ENCODE assay signal across 8 cellular contexts in genomic region chr2:183038341-183039300, GRCh38. TPM values are rescaled to one million over a fixed set of nuclear protein-coding genes. Genes with fewer than 3 reads are reported as not detected.
DNase-seq lines count a peak whose midpoint lies in the region; ATAC-seq and TF ChIP-seq lines count a peak whose summit lies in the region.

Gene NCKAP1, minus strand, starts transcription at chr2:183038457. Its CDS starts 358 bp downstream, at chr2:183038099.

- H3K56ac ChIP-seq in mesendoderm (ENCODE audit: low read length): peak within 1 kb of the TSS; percentile 95

- H3K27me3 ChIP-seq in mesendoderm (ENCODE audit: insufficient read depth, low read length, poor library complexity): no peaks in the 10 kb centered on the region

- peaks cover 15% of the 10 kb centered on the region for H3K27me3 Mint-ChIP-seq in endothelial cell (ENCODE audit: unreplicated experiment)

- peaks cover 12% of the 10 kb centered on the region for H3K36me3 Mint-ChIP-seq in endothelial cell (ENCODE audit: low read depth, unreplicated experiment)

- peak within 1 kb of the TSS; percentile 93 for H3K27ac Mint-ChIP-seq in endothelial cell (ENCODE audit: unreplicated experiment)

- no peaks in the 10 kb centered on the region for H3K4me1 ChIP-seq in mesendoderm (ENCODE audit: control insufficient read depth, low read depth, low read length)

- DNase-seq in AG20443 (ENCODE audit: low spot score) (peak; percentile 97), NCI-H82 (lab: John Stamatoyannopoulos, UW) (peak; percentile 91), activated T-cell treated with anti-CD3 and anti-CD28 coated beads for 1 hour (ENCODE audit: low read depth) (peak; percentile 78), endothelial cell (ENCODE audit: low spot score) (peak; percentile 100), mesendoderm (peak; percentile 92)
- DNase-seq in stimulated activated CD8-positive, alpha-beta memory T cell treated with anti-CD3 and anti-CD28 coated beads, Interleukin-12 subunit alpha, Interleukin-12 subunit beta, amount 100 ng/mL, for 24 hours (ENCODE audit: extremely low read depth): peak; percentile 55

- peak; percentile 98 for TF ChIP-seq CTCF in endothelial cell (IDR thresholded peaks at IDR 0.05; ENCODE audit: unreplicated experiment)

- no CpG with 5 or more reads among the region's 68 CpGs for WGBS in mesendoderm (ENCODE audit: extremely low coverage, insufficient coverage, low lambda C conversion rate)

- peaks cover 34% of the 10 kb centered on the region for H3K79me2 ChIP-seq in mesendoderm (ENCODE audit: control insufficient read depth, insufficient read depth, low read length)

- H3K4me2 ChIP-seq in mesendoderm (ENCODE audit: low read length): peak within 1 kb of the TSS; percentile 76

- peak within 1 kb of the TSS; percentile 94 for H3K4me3 Mint-ChIP-seq in endothelial cell (ENCODE audit: unreplicated experiment)

- H3K23ac ChIP-seq in mesendoderm (ENCODE audit: low read length): peak within 1 kb of the TSS; percentile 85

- peak within 1 kb of the TSS; percentile 58 for H2BK5ac ChIP-seq in mesendoderm (ENCODE audit: low read length)

- peak within 1 kb of the TSS; percentile 88 for H3K4me3 ChIP-seq in mesendoderm (ENCODE audit: low read length)

- H2BK120ac ChIP-seq in mesendoderm (ENCODE audit: low read depth, low read length): no peak within 1 kb of the TSS

- H3K9ac ChIP-seq in mesendoderm (ENCODE audit: low read length): peak within 1 kb of the TSS; percentile 91

- no peaks in the 10 kb centered on the region for H3K36me3 ChIP-seq in mesendoderm (ENCODE audit: control insufficient read depth, insufficient read depth, low read length)

- peak within 1 kb of the TSS; percentile 74 for H3K27ac ChIP-seq in mesendoderm (ENCODE audit: low read depth, low read length)

- no peak within 1 kb of the TSS for H4K5ac ChIP-seq in mesendoderm (ENCODE audit: low read length)

- ATAC-seq in GM19035 (IDR thresholded peaks at IDR 0.05; ENCODE audit: unreplicated experiment) (peak; percentile 78), HG03342 (IDR thresholded peaks at IDR 0.05; ENCODE audit: unreplicated experiment) (peak; percentile 72)

- no peaks in the 10 kb centered on the region for H3K9me3 Mint-ChIP-seq in endothelial cell (ENCODE audit: unreplicated experiment)

- H4K8ac ChIP-seq in mesendoderm (ENCODE audit: low read depth, low read length): no peak within 1 kb of the TSS

- H3K4me1 Mint-ChIP-seq in endothelial cell (ENCODE audit: unreplicated experiment): peaks cover 28% of the 10 kb centered on the region

- peak within 1 kb of the TSS; percentile 76 for H3K4ac ChIP-seq in mesendoderm (ENCODE audit: low read depth, low read length)

- H2BK15ac ChIP-seq in mesendoderm (replicated peaks; ENCODE audit: low read depth): no peak within 1 kb of the TSS

- H2AK5ac ChIP-seq in mesendoderm (ENCODE audit: low read length): no peak within 1 kb of the TSS

- peak within 1 kb of the TSS; percentile 72 for H3K18ac ChIP-seq in mesendoderm (ENCODE audit: low read length)

- H3K79me1 ChIP-seq in mesendoderm (ENCODE audit: low read length): no peaks in the 10 kb centered on the region

RNA-seq across cellular contexts. Expression of gene NCKAP1, which starts in this region (rescaled TPM):
- 171 TPM for total RNA-seq in endothelial cell (ENCODE audit: unreplicated experiment)
- polyA plus RNA-seq in mesendoderm (2013, experiment 1 of 2): 128 TPM
- 126 TPM for polyA plus RNA-seq in mesendoderm (2013, experiment 2 of 2)

Comparison
In these comparisons a context has a peak if more than half of its experiments do, and no peak if none do; other contexts are left out.
1. Peak in every context shown above with its lines: DNase-seq, ATAC-seq, H3K4me3 ChIP-seq and H3K27ac ChIP-seq.